Comparison of ENCODE assay signal across 11 cellular contexts in genomic region chr17:42547698-42548069, GRCh38. TPM values are rescaled to one million over a fixed set of nuclear protein-coding genes. Genes with fewer than 3 reads are reported as not detected.
DNase-seq lines count a peak whose midpoint lies in the region; ATAC-seq, FAIRE-seq and TF ChIP-seq lines count a peak whose summit lies in the region.
"Had no signal": no experiment of that assay in that cellular context is flagged by ENCODE, and none has a peak within 500 bp of the region (broad histone marks: within the 10 kb centered on the region; RNA-seq: fewer than 3 reads in every experiment).

No MANE protein-coding gene starts in this region.

- no peak overlapping the region for H3K27ac ChIP-seq in astrocyte (ENCODE audit: low read depth, low read length)
- H3K27ac ChIP-seq: tibial nerve had no signal

- H3K27me3 ChIP-seq in astrocyte (ENCODE audit: insufficient read depth, low read length): no peaks in the 10 kb centered on the region
- H3K27me3 ChIP-seq: tibial nerve had no signal

- no peak for DNase-seq in activated naive CD8-positive, alpha-beta T cell treated with anti-CD3 and anti-CD28 coated beads, Interleukin-2, amount 10 ng/mL, durations not matched to agents 7 days and 5 days
- DNase-seq in activated naive CD8-positive, alpha-beta T cell treated with anti-CD3 and anti-CD28 coated beads for 36 hours: no peak
- DNase-seq in astrocyte (ENCODE audit: low read depth) (no peak), KBM-7 (no peak), iPS-NIHi11 (ENCODE audit: low spot score) (no peak), nephron progenitor cell (no peak)
- DNase-seq in stimulated activated naive B cell treated with anti-CD40 and anti-IgM and Interleukin-4, amounts not matched to agents 10 μg/mL and 1 μg/mL and 100 μg/mL, for 72 hours: no peak
- DNase-seq: foreskin melanocyte had no signal

- H3K4me1 Mint-ChIP-seq in activated naive CD8-positive, alpha-beta T cell treated with anti-CD3 and anti-CD28 coated beads, Interleukin-2, amount 10 ng/mL, durations not matched to agents 7 days and 5 days: peaks cover 11% of the 10 kb centered on the region
- H3K4me1 Mint-ChIP-seq in activated naive CD8-positive, alpha-beta T cell treated with anti-CD3 and anti-CD28 coated beads for 36 hours: peaks cover 13% of the 10 kb centered on the region
- H3K4me1 Mint-ChIP-seq in astrocyte (ENCODE audit: low read depth, unreplicated experiment) (peaks cover 5% of the 10 kb centered on the region), nephron progenitor cell (peaks cover 23% of the 10 kb centered on the region)
- H3K4me1 Mint-ChIP-seq in stimulated activated naive B cell treated with anti-CD40 and anti-IgM and Interleukin-4, amounts not matched to agents 10 μg/mL and 1 μg/mL and 100 μg/mL, for 72 hours: peaks cover 11 to 36% of the 10 kb centered on the region in 2 donors

- no peak overlapping the region for H2AFZ ChIP-seq in astrocyte (ENCODE audit: low read depth, low read length)

- TF ChIP-seq CTCF in astrocyte (IDR thresholded peaks at IDR 0.05; ENCODE audit: insufficient read depth, low read depth, low read length): no peak
- TF ChIP-seq CTCF in nephron progenitor cell (IDR thresholded peaks at IDR 0.05): no peak

- H3K4me3 ChIP-seq in astrocyte (ENCODE audit: insufficient read depth, low read depth, low read length): no peak overlapping the region
- peak overlapping the region; percentile 52; the same call in 1 of the 2 replicates for H3K4me3 ChIP-seq in iPS-18c (ENCODE audit: insufficient read depth, low read depth, low read length)

- no peaks in the 10 kb centered on the region for H3K9me3 ChIP-seq in astrocyte (ENCODE audit: insufficient read depth, low read depth, low read length)
- no peaks in the 10 kb centered on the region for H3K9me3 ChIP-seq in iPS-18c (ENCODE audit: control insufficient read depth, insufficient read depth, low read length)
- H3K9me3 ChIP-seq: tibial nerve had no signal

- no peak for FAIRE-seq in astrocyte (lab: Jason Lieb, UNC)

- H3K4me1 ChIP-seq in astrocyte (ENCODE audit: insufficient read depth, low read length): no peaks in the 10 kb centered on the region

- H3K36me3 Mint-ChIP-seq in activated naive CD8-positive, alpha-beta T cell treated with anti-CD3 and anti-CD28 coated beads, Interleukin-2, amount 10 ng/mL, durations not matched to agents 7 days and 5 days: peaks cover 7% of the 10 kb centered on the region
- peaks cover 5% of the 10 kb centered on the region for H3K36me3 Mint-ChIP-seq in activated naive CD8-positive, alpha-beta T cell treated with anti-CD3 and anti-CD28 coated beads for 36 hours
- H3K36me3 Mint-ChIP-seq in astrocyte (ENCODE audit: low read depth, unreplicated experiment) (peaks cover 4% of the 10 kb centered on the region), nephron progenitor cell (ENCODE audit: low read depth) (peaks cover 5% of the 10 kb centered on the region)
- H3K36me3 Mint-ChIP-seq in stimulated activated naive B cell treated with anti-CD40 and anti-IgM and Interleukin-4, amounts not matched to agents 10 μg/mL and 1 μg/mL and 100 μg/mL, for 72 hours: peaks cover 11 to 30% of the 10 kb centered on the region in 2 donors

- in situ Hi-C loops in KBM-7 (cut with MboI; ENCODE audit: low pct_unique_long_range_greater_than_20kb, low sequenced_read_pairs): no loop called here

- no peaks in the 10 kb centered on the region for H3K79me2 ChIP-seq in astrocyte (ENCODE audit: insufficient read depth, low read length)

- H3K9ac ChIP-seq in astrocyte (ENCODE audit: low read length): no peak overlapping the region

- no peaks in the 10 kb centered on the region for H3K27me3 Mint-ChIP-seq in activated naive CD8-positive, alpha-beta T cell treated with anti-CD3 and anti-CD28 coated beads, Interleukin-2, amount 10 ng/mL, durations not matched to agents 7 days and 5 days
- no peaks in the 10 kb centered on the region for H3K27me3 Mint-ChIP-seq in activated naive CD8-positive, alpha-beta T cell treated with anti-CD3 and anti-CD28 coated beads for 36 hours
- H3K27me3 Mint-ChIP-seq in astrocyte (ENCODE audit: low read depth, unreplicated experiment) (peaks cover 2% of the 10 kb centered on the region), nephron progenitor cell (ENCODE audit: low read depth, poor library complexity) (no peaks in the 10 kb centered on the region)
- H3K27me3 Mint-ChIP-seq in stimulated activated naive B cell treated with anti-CD40 and anti-IgM and Interleukin-4, amounts not matched to agents 10 μg/mL and 1 μg/mL and 100 μg/mL, for 72 hours: no peaks in the 10 kb centered on the region
- H3K27me3 Mint-ChIP-seq: activated CD4-positive, alpha-beta T cell treated with anti-CD3 and anti-CD28 coated beads, Interleukin-2, amount 10 ng/mL, durations not matched to agents 7 days and 5 days had no signal

- no peaks in the 10 kb centered on the region for H3K9me3 Mint-ChIP-seq in activated naive CD8-positive, alpha-beta T cell treated with anti-CD3 and anti-CD28 coated beads, Interleukin-2, amount 10 ng/mL, durations not matched to agents 7 days and 5 days
- H3K9me3 Mint-ChIP-seq in activated naive CD8-positive, alpha-beta T cell treated with anti-CD3 and anti-CD28 coated beads for 36 hours: no peaks in the 10 kb centered on the region
- no peaks in the 10 kb centered on the region for H3K9me3 Mint-ChIP-seq in astrocyte (ENCODE audit: unreplicated experiment)
- H3K9me3 Mint-ChIP-seq in stimulated activated naive B cell treated with anti-CD40 and anti-IgM and Interleukin-4, amounts not matched to agents 10 μg/mL and 1 μg/mL and 100 μg/mL, for 72 hours: no peaks in the 10 kb centered on the region
- H3K9me3 Mint-ChIP-seq in nephron progenitor cell: no peaks in the 10 kb centered on the region
- H3K9me3 Mint-ChIP-seq: activated CD4-positive, alpha-beta T cell treated with anti-CD3 and anti-CD28 coated beads, Interleukin-2, amount 10 ng/mL, durations not matched to agents 7 days and 5 days had no signal

- peak overlapping the region; percentile 78 for H3K4me2 ChIP-seq in astrocyte (ENCODE audit: low read length)

- POLR2A ChIA-PET in activated naive CD8-positive, alpha-beta T cell treated with anti-CD3 and anti-CD28 coated beads, Interleukin-2, amount 10 ng/mL, durations not matched to agents 7 days and 5 days (lab: Charles Lee): interaction anchor here (0.7 to 2.4 kb wide), 6 partner anchors 11 to 238 kb away, joined by 3 to 13 read pairs (median 4); partner anchors contain the start of genes MLX and NAGLU

- H3K36me3 ChIP-seq in astrocyte (ENCODE audit: insufficient read depth, low read length): no peaks in the 10 kb centered on the region

- H3K4me3 Mint-ChIP-seq in activated naive CD8-positive, alpha-beta T cell treated with anti-CD3 and anti-CD28 coated beads, Interleukin-2, amount 10 ng/mL, durations not matched to agents 7 days and 5 days: peak overlapping the region; percentile 22
- H3K4me3 Mint-ChIP-seq in activated naive CD8-positive, alpha-beta T cell treated with anti-CD3 and anti-CD28 coated beads for 36 hours: no peak overlapping the region
- H3K4me3 Mint-ChIP-seq in astrocyte (ENCODE audit: unreplicated experiment) (peak overlapping the region; percentile 75), nephron progenitor cell (no peak overlapping the region)
- H3K4me3 Mint-ChIP-seq in stimulated activated naive B cell treated with anti-CD40 and anti-IgM and Interleukin-4, amounts not matched to agents 10 μg/mL and 1 μg/mL and 100 μg/mL, for 72 hours: peak overlapping the region; percentile 50 to 76

- no peak for ATAC-seq in activated naive CD8-positive, alpha-beta T cell treated with anti-CD3 and anti-CD28 coated beads, Interleukin-2, amount 10 ng/mL, durations not matched to agents 7 days and 5 days (ENCODE audit: low read depth)
- no peak for ATAC-seq in stimulated activated naive B cell treated with anti-CD40 and anti-IgM and Interleukin-4, amounts not matched to agents 10 μg/mL and 1 μg/mL and 100 μg/mL, for 72 hours (replicated peaks)

- H3K27ac Mint-ChIP-seq in activated naive CD8-positive, alpha-beta T cell treated with anti-CD3 and anti-CD28 coated beads, Interleukin-2, amount 10 ng/mL, durations not matched to agents 7 days and 5 days: no peak overlapping the region
- no peak overlapping the region for H3K27ac Mint-ChIP-seq in activated naive CD8-positive, alpha-beta T cell treated with anti-CD3 and anti-CD28 coated beads for 36 hours
- H3K27ac Mint-ChIP-seq in astrocyte (ENCODE audit: unreplicated experiment): no peak overlapping the region
- no peak overlapping the region for H3K27ac Mint-ChIP-seq in stimulated activated naive B cell treated with anti-CD40 and anti-IgM and Interleukin-4, amounts not matched to agents 10 μg/mL and 1 μg/mL and 100 μg/mL, for 72 hours
- H3K27ac Mint-ChIP-seq in nephron progenitor cell: no peak overlapping the region
- H3K27ac Mint-ChIP-seq: activated CD4-positive, alpha-beta T cell treated with anti-CD3 and anti-CD28 coated beads, Interleukin-2, amount 10 ng/mL, durations not matched to agents 7 days and 5 days had no signal

- peaks cover 9% of the 10 kb centered on the region for H4K20me1 ChIP-seq in astrocyte (ENCODE audit: insufficient read depth, low read length)

RNA-seq across cellular contexts. Expression of gene HSD17B1, which starts 5.0 kb away (rescaled TPM):
- total RNA-seq in activated naive CD8-positive, alpha-beta T cell treated with anti-CD3 and anti-CD28 coated beads, Interleukin-2, amount 10 ng/mL, durations not matched to agents 7 days and 5 days: 1 to 10 TPM; 1.2 TPM
- under 1 TPM; 0.25 to 0.26 TPM for total RNA-seq in activated naive CD8-positive, alpha-beta T cell treated with anti-CD3 and anti-CD28 coated beads for 36 hours
- total RNA-seq in astrocyte: 1.5 and 1.7 TPM in 2 replicates

RNA-seq across cellular contexts. Expression of gene NAGLU, which starts 11.6 kb away (rescaled TPM):
- 10 to 100 TPM; 22.9 to 23.9 TPM for total RNA-seq in activated naive CD8-positive, alpha-beta T cell treated with anti-CD3 and anti-CD28 coated beads, Interleukin-2, amount 10 ng/mL, durations not matched to agents 7 days and 5 days
- 10 to 100 TPM; 10.6 to 13.6 TPM for total RNA-seq in activated naive CD8-positive, alpha-beta T cell treated with anti-CD3 and anti-CD28 coated beads for 36 hours
- total RNA-seq in astrocyte: 19.3 and 25.9 TPM in 2 replicates

RNA-seq across cellular contexts. Expression of gene COASY, which starts 14.3 kb away (rescaled TPM):
- total RNA-seq in activated naive CD8-positive, alpha-beta T cell treated with anti-CD3 and anti-CD28 coated beads, Interleukin-2, amount 10 ng/mL, durations not matched to agents 7 days and 5 days: 10 to 100 TPM; 83.3 to 98.1 TPM
- total RNA-seq in activated naive CD8-positive, alpha-beta T cell treated with anti-CD3 and anti-CD28 coated beads for 36 hours: 100 to 1,000 TPM; 111 TPM
- total RNA-seq in astrocyte: 52.0 and 54.2 TPM in 2 replicates

RNA-seq across cellular contexts. Expression of gene MLX, which starts 19.2 kb away (rescaled TPM):
- 10 to 100 TPM; 62.9 to 64.9 TPM for total RNA-seq in activated naive CD8-positive, alpha-beta T cell treated with anti-CD3 and anti-CD28 coated beads, Interleukin-2, amount 10 ng/mL, durations not matched to agents 7 days and 5 days
- total RNA-seq in activated naive CD8-positive, alpha-beta T cell treated with anti-CD3 and anti-CD28 coated beads for 36 hours: 10 to 100 TPM; 57.3 to 57.5 TPM
- total RNA-seq in astrocyte: 26.5 and 29.9 TPM in 2 replicates

RNA-seq across cellular contexts. Expression of gene PSMC3IP, which starts 29.8 kb away (rescaled TPM):
- total RNA-seq in activated naive CD8-positive, alpha-beta T cell treated with anti-CD3 and anti-CD28 coated beads, Interleukin-2, amount 10 ng/mL, durations not matched to agents 7 days and 5 days: 10 to 100 TPM; 15.9 to 16.9 TPM
- 10 to 100 TPM; 32.5 to 36.2 TPM for total RNA-seq in activated naive CD8-positive, alpha-beta T cell treated with anti-CD3 and anti-CD28 coated beads for 36 hours
- 5.4 and 8.7 TPM in 2 replicates for total RNA-seq in astrocyte

Comparison
In these comparisons a context has a peak if more than half of its experiments do, and no peak if none do; other contexts are left out.
1. H3K4me3 Mint-ChIP-seq: peak in activated naive CD8-positive, alpha-beta T cell treated with anti-CD3 and anti-CD28 coated beads, Interleukin-2, amount 10 ng/mL, durations not matched to agents 7 days and 5 days (single experiment), astrocyte (single experiment) and stimulated activated naive B cell treated with anti-CD40 and anti-IgM and Interleukin-4, amounts not matched to agents 10 μg/mL and 1 μg/mL and 100 μg/mL, for 72 hours (2 of 2); none in activated naive CD8-positive, alpha-beta T cell treated with anti-CD3 and anti-CD28 coated beads for 36 hours (single experiment) and nephron progenitor cell (single experiment).